1 cellular context compared by ENCODE assay signal in the genomic region with DNA sequence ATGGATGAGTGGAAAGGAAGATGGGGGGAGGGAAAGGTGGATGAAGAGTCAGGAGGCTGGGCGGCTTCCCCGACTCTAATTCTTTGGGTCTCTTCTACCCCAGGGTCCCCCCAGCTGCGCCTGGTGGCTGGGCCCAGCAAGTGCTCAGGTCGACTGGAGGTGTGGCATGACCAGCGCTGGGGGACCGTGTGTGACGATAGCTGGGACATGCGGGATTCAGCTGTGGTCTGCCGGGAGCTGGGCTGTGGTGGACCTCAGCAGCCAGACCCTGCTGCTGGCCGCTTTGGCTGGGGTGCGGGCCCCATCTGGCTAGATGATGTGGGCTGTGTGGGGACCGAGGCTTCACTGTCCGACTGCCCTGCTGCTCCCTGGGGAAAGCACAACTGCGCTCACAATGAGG.
TF ChIP-seq lines count a peak whose summit lies in the region.

No MANE protein-coding gene starts in this region.

TF ChIP-seq in K562, 482 proteins besides CTCF, POLR2A, EP300 and RAD21:
- TF ChIP-seq CSDE1 (IDR thresholded peaks at IDR 0.05) = no peak
- no peak for TF ChIP-seq TSC22D4 (tag; IDR thresholded peaks at IDR 0.05)
- no peak for TF ChIP-seq TCF7L2 (IDR thresholded peaks at IDR 0.05; ENCODE audit: low read depth, low read length)
- TF ChIP-seq SRSF9 (IDR thresholded peaks at IDR 0.05; ENCODE audit: borderline replicate concordance, low read depth, low read length) = no peak
- TF ChIP-seq ZNF121 (CRISPR knock-in tag; conservative IDR thresholded peaks at IDR 0.05) = peak; percentile 50; the same call in 1 of the 2 replicates
- TF ChIP-seq, protein P1, sequence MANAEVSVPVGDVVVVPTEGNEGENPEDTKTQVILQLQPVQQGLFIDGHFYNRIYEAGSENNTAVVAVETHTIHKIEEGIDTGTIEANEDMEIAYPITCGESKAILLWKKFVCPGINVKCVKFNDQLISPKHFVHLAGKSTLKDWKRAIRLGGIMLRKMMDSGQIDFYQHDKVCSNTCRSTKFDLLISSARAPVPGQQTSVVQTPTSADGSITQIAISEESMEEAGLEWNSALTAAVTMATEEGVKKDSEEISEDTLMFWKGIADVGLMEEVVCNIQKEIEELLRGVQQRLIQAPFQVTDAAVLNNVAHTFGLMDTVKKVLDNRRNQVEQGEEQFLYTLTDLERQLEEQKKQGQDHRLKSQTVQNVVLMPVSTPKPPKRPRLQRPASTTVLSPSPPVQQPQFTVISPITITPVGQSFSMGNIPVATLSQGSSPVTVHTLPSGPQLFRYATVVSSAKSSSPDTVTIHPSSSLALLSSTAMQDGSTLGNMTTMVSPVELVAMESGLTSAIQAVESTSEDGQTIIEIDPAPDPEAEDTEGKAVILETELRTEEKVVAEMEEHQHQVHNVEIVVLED (CRISPR knock-in tag; IDR thresholded peaks at IDR 0.05) = no peak
- no peak for TF ChIP-seq MTA1 (IDR thresholded peaks at IDR 0.05; ENCODE audit: borderline replicate concordance)
TF ChIP-seq in K562: peak in this region for 1.
